Comparison of ENCODE assay signal across 18 cellular contexts in the genomic region with DNA sequence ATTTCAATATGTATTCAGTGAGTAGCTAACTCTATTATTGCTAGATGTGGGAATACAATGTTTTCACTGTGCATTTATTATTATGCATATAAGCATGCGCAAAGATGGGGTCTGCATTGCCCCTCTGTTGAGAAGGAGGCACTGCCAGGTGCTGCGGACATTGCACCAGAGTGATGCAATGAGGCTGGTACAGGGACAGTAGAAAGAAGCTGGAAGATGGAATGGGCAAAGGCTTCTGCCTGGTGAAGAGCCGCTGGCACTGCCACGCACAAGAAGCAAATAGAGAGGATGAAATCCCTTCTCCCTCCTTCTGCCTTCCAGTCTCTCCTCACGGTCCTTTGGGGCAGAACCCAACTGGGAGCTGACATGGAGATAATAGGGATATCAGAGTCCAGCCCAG.
DNase-seq lines count a peak whose midpoint lies in the region; ATAC-seq lines count a peak whose summit lies in the region.
"Had no signal": no experiment of that assay in that cellular context is flagged by ENCODE, and none has a peak within 500 bp of the region (broad histone marks: within the 10 kb centered on the region; RNA-seq: fewer than 3 reads in every experiment).

No MANE protein-coding gene starts in this region.

- H3K27me3 ChIP-seq in CD4-positive, alpha-beta memory T cell (ENCODE audit: insufficient read depth, low read length): no peaks in the 10 kb centered on the region
- H3K27me3 ChIP-seq in mesenchymal stem cell (ENCODE audit: control insufficient read depth in 1 of 2, insufficient read depth in 1 of 2, low read length in 2 of 2): no peaks in the 10 kb centered on the region

- no peak overlapping the region for H2BK15ac ChIP-seq in mesenchymal stem cell (ENCODE audit: low read depth, poor library complexity, severe bottlenecking)

- H3K9me3 Mint-ChIP-seq in CD4-positive, alpha-beta memory T cell: peaks cover 0 to 6% (median 3%) of the 10 kb centered on the region in 8 donors

- H2AK5ac ChIP-seq in mesenchymal stem cell (ENCODE audit: low read length, severe bottlenecking): no peak overlapping the region

- H3K27ac ChIP-seq in CD4-positive, alpha-beta memory T cell (ENCODE audit: low read depth, low read length): no peak overlapping the region
- no peak overlapping the region for H3K27ac ChIP-seq in mesenchymal stem cell (ENCODE audit: low read length, poor library complexity, severe bottlenecking)
- H3K27ac ChIP-seq: GM23248, HL-60 had no signal

- peak overlapping the region; percentile 31 to 98 (median 93) for H3K27ac Mint-ChIP-seq in CD4-positive, alpha-beta memory T cell
- H3K27ac Mint-ChIP-seq in T-helper 17 cell: peak overlapping the region; percentile 92

- peaks cover 57 to 85% (median 71%) of the 10 kb centered on the region in 4 donors for H3K4me1 Mint-ChIP-seq in CD4-positive, alpha-beta memory T cell
- peaks cover 40% of the 10 kb centered on the region for H3K4me1 Mint-ChIP-seq in T-helper 17 cell

- WGBS in mesenchymal stem cell: 97% methylated on average over 3 of the region's 5 CpGs

- no peak overlapping the region for H2BK12ac ChIP-seq in mesenchymal stem cell (ENCODE audit: low read length in 2 of 2)

- no peak overlapping the region for H2AFZ ChIP-seq in mesenchymal stem cell (ENCODE audit: low read depth, low read length)
- H2AFZ ChIP-seq: GM23248 had no signal

- no peaks in the 10 kb centered on the region for H3K36me3 ChIP-seq in CD4-positive, alpha-beta memory T cell (ENCODE audit: insufficient read depth, low read length)
- no peaks in the 10 kb centered on the region for H3K36me3 ChIP-seq in mesenchymal stem cell (ENCODE audit: control insufficient read depth in 1 of 2, insufficient read depth in 2 of 2, low read depth in 1 of 2, low read length in 2 of 2)
- H3K36me3 ChIP-seq: BE2C, HAP-1 had no signal

- H3K79me1 ChIP-seq in mesenchymal stem cell (replicated peaks; ENCODE audit: low read length, poor library complexity, severe bottlenecking): no peaks in the 10 kb centered on the region

- peaks cover 0 to 6% of the 10 kb centered on the region in 2 donors for H3K36me3 Mint-ChIP-seq in CD4-positive, alpha-beta memory T cell
- H3K36me3 Mint-ChIP-seq in T-helper 17 cell (ENCODE audit: low read depth): peaks cover 6% of the 10 kb centered on the region
- H3K36me3 Mint-ChIP-seq: CD4-positive, CD25-positive, alpha-beta regulatory T cell had no signal

- no peaks in the 10 kb centered on the region for H3K27me3 Mint-ChIP-seq in CD4-positive, alpha-beta memory T cell
- no peaks in the 10 kb centered on the region for H3K27me3 Mint-ChIP-seq in T-helper 17 cell
- H3K27me3 Mint-ChIP-seq: CD4-positive, CD25-positive, alpha-beta regulatory T cell had no signal

- no peak overlapping the region for H3K14ac ChIP-seq in mesenchymal stem cell (ENCODE audit: low read length in 2 of 2)

- H3K4me2 ChIP-seq in mesenchymal stem cell (ENCODE audit: low read length, poor library complexity, severe bottlenecking): no peak overlapping the region

- H4K91ac ChIP-seq in mesenchymal stem cell (ENCODE audit: low read length): peak overlapping the region; percentile 50

- no peak overlapping the region for H2BK120ac ChIP-seq in mesenchymal stem cell (ENCODE audit: low read depth, low read length)

- H3K4me3 Mint-ChIP-seq in CD4-positive, alpha-beta memory T cell: no peak overlapping the region
- no peak overlapping the region for H3K4me3 Mint-ChIP-seq in T-helper 17 cell
- H3K4me3 Mint-ChIP-seq: CD4-positive, CD25-positive, alpha-beta regulatory T cell had no signal

- no peak overlapping the region for H3K23ac ChIP-seq in mesenchymal stem cell (ENCODE audit: low read length in 2 of 2)

- H3K4me1 ChIP-seq in CD4-positive, alpha-beta memory T cell (ENCODE audit: insufficient read depth, low read length): peaks cover 75% of the 10 kb centered on the region
- H3K4me1 ChIP-seq in mesenchymal stem cell (ENCODE audit: control insufficient read depth, insufficient read depth, low read depth, low read length): peaks cover under 1% of the 10 kb centered on the region
- H3K4me1 ChIP-seq: BE2C, HAP-1 had no signal

- no peak overlapping the region for H3K18ac ChIP-seq in mesenchymal stem cell (ENCODE audit: low read depth in 1 of 2, low read length in 2 of 2)

- no peak overlapping the region for H3K9ac ChIP-seq in mesenchymal stem cell (ENCODE audit: low read length)
- H3K9ac ChIP-seq: GM23248 had no signal

- H3K9me3 ChIP-seq in CD4-positive, alpha-beta memory T cell (ENCODE audit: control insufficient read depth in 1 of 2, low read length in 2 of 2): no peaks in the 10 kb centered on the region
- H3K9me3 ChIP-seq in T-helper 17 cell (ENCODE audit: control insufficient read depth, low read length, poor library complexity, severe bottlenecking): no peaks in the 10 kb centered on the region
- no peaks in the 10 kb centered on the region for H3K9me3 ChIP-seq in mesenchymal stem cell (ENCODE audit: control insufficient read depth, low read length)
- H3K9me3 ChIP-seq: BE2C, HAP-1 had no signal

- ATAC-seq in T-helper 17 cell: no peak
- ATAC-seq in GM21367 (IDR thresholded peaks at IDR 0.05; ENCODE audit: unreplicated experiment): no peak
- no peak for ATAC-seq in GM18858 (IDR thresholded peaks at IDR 0.05; ENCODE audit: unreplicated experiment)
- ATAC-seq: K562 had no signal

- H2BK5ac ChIP-seq in mesenchymal stem cell (ENCODE audit: low read depth, low read length, poor library complexity, severe bottlenecking): no peak overlapping the region

- H3K4ac ChIP-seq in mesenchymal stem cell (ENCODE audit: low read depth in 1 of 2, low read length in 2 of 2): no peak overlapping the region

- intact Hi-C loops in CD4-positive, alpha-beta memory T cell (cut with micrococcal nuclease): no loop called here

- POLR2A ChIA-PET in CD4-positive, alpha-beta memory T cell (lab: Charles Lee; ENCODE audit: partially characterized antibody): interaction anchor here (0.8 to 5.9 kb wide), 2 partner anchors 15 to 156 kb away, joined by 3 to 134 read pairs; a partner anchor contains a TSS

- H3K4me3 ChIP-seq in CD4-positive, alpha-beta memory T cell (ENCODE audit: low read length in 2 of 2): no peak overlapping the region
- H3K4me3 ChIP-seq in mesenchymal stem cell (ENCODE audit: insufficient read depth in 1 of 2, low read depth in 1 of 2, low read length in 2 of 2): no peak overlapping the region
- H3K4me3 ChIP-seq: GM23248, HAP-1, K562 had no signal

- DNase-seq in CD4-positive, alpha-beta memory T cell: no peak
- DNase-seq in T-helper 17 cell (no peak), mesenchymal stem cell (no peak), SKM-1 (lab: John Stamatoyannopoulos, UW; ENCODE audit: unreplicated experiment) (no peak)
- DNase-seq: ACHN; BE2C; C1 segment of cervical spinal cord; Calu3; CD4-positive, CD25-positive, alpha-beta regulatory T cell; DMS79 treated with DMSO at 0.1 percent for 48 hours; GF-D8; GM23248; IMR-90 had no signal

- H4K8ac ChIP-seq in mesenchymal stem cell (ENCODE audit: low read length): no peak overlapping the region

- CTCF ChIA-PET in CD4-positive, alpha-beta memory T cell (lab: Charles Lee; ENCODE audit: partially characterized antibody): interaction anchor here (1.1 to 3.3 kb wide), 8 partner anchors 86 to 292 kb away, joined by 3 to 24 read pairs (median 4); no protein-coding TSS in a partner anchor
